25 cellular contexts compared by ENCODE assay signal in the genomic region with DNA sequence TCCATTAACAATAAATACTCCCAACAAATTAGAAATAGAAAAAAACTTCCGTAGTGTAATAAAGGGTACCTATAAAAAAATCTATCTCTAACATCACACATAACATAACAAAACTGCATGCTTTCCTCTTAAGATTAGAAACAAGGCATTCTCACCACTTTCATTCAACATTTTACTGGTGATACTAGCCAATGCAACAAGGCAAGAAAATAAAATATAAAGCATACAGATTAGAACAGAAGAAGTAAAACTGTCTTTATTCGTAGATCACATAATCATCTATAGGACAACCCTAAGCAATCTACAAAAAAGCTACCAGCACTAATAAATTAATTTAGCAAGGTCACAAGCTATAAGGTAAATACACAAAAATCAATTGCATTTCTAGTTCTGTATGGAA.
"Had no signal": no experiment of that assay in that cellular context is flagged by ENCODE, and none has a peak within 500 bp of the region (broad histone marks: within the 10 kb centered on the region; RNA-seq: fewer than 3 reads in every experiment).

No MANE protein-coding gene starts in this region.

- H2AFZ ChIP-seq: hepatocyte had no signal

- H3K4me3 Mint-ChIP-seq: immature natural killer cell, mesothelial cell of epicardium had no signal

- H3K4me2 ChIP-seq: hepatocyte had no signal

- H3K27ac Mint-ChIP-seq: immature natural killer cell, mesothelial cell of epicardium had no signal

- H3K4me3 ChIP-seq: coronary artery, dorsolateral prefrontal cortex, esophagus squamous epithelium, heart right ventricle, hepatocyte, left lung, lower lobe of right lung, mucosa of descending colon had no signal

- H3K9me3 ChIP-seq: esophagus squamous epithelium, gastrocnemius medialis, lower lobe of right lung had no signal

- H3K79me2 ChIP-seq: hepatocyte had no signal

- H3K27ac ChIP-seq: coronary artery, dorsolateral prefrontal cortex, epithelial cell of prostate, esophagus squamous epithelium, gastrocnemius medialis, heart right ventricle, hepatocyte, left lung, lower lobe of right lung had no signal

- H3K36me3 ChIP-seq: gastrocnemius medialis had no signal

- H3K4me1 Mint-ChIP-seq: mesothelial cell of epicardium had no signal

- DNase-seq: dermis blood vessel endothelial cell; dorsolateral prefrontal cortex; effector CD4-positive, alpha-beta T cell; effector memory CD4-positive, alpha-beta T cell; erythroblast; esophagus squamous epithelium; foreskin fibroblast; foreskin melanocyte; gastrocnemius medialis; glutamatergic neuron; head of caudate nucleus; heart right ventricle; hypothalamus; immature natural killer cell; left cardiac atrium; left lung; left ventricle myocardium superior; lower lobe of right lung; mesenchymal stem cell; mucosa of descending colon had no signal

- H3K27me3 ChIP-seq: dorsolateral prefrontal cortex, esophagus squamous epithelium, gastrocnemius medialis, heart right ventricle, hepatocyte, left lung had no signal

- ATAC-seq: esophagus mucosa, gastrocnemius medialis, heart right ventricle, left cardiac atrium, left lung, left ventricle myocardium superior, mucosa of descending colon had no signal

- H3K4me1 ChIP-seq: esophagus squamous epithelium, gastrocnemius medialis, left lung, lower lobe of right lung had no signal
